Comparison of ENCODE assay signal across 8 cellular contexts in genomic region chr12:98646165-98646764, GRCh38. TPM values are rescaled to one million over a fixed set of nuclear protein-coding genes. Genes with fewer than 3 reads are reported as not detected.
DNase-seq lines count a peak whose midpoint lies in the region; ATAC-seq and TF ChIP-seq lines count a peak whose summit lies in the region.

No MANE protein-coding gene starts in this region.

- peak overlapping the region; percentile 31 to 99 (median 91) for H3K27ac Mint-ChIP-seq in CD8-positive, alpha-beta memory T cell

- no peaks in the 10 kb centered on the region for H3K9me3 ChIP-seq in CD8-positive, alpha-beta memory T cell (ENCODE audit: low read length)
- H3K9me3 ChIP-seq in right lobe of liver (no peaks in the 10 kb centered on the region), tibial nerve (no peaks in the 10 kb centered on the region)

- no peaks in the 10 kb centered on the region for H3K9me3 Mint-ChIP-seq in CD8-positive, alpha-beta memory T cell

- H3K27me3 Mint-ChIP-seq in CD8-positive, alpha-beta memory T cell = no peaks in the 10 kb centered on the region

- TF ChIP-seq EP300 in tibial nerve (IDR thresholded peaks at IDR 0.05) = no peak

- ATAC-seq in right lobe of liver = no peak

- H3K36me3 Mint-ChIP-seq in CD8-positive, alpha-beta memory T cell = peaks cover 0 to 47% (median 8%) of the 10 kb centered on the region in 3 donors

- no peaks in the 10 kb centered on the region for H3K27me3 ChIP-seq in CD8-positive, alpha-beta memory T cell (ENCODE audit: insufficient read depth, low read length, poor library complexity, severe bottlenecking)
- H3K27me3 ChIP-seq in right lobe of liver (no peaks in the 10 kb centered on the region), tibial nerve (no peaks in the 10 kb centered on the region)

- TF ChIP-seq POLR2A in right lobe of liver (IDR thresholded peaks at IDR 0.05) (no peak), tibial nerve (IDR thresholded peaks at IDR 0.05) (no peak)

- peak in 2 of 4 donors; percentile 11 to 20 for TF ChIP-seq CTCF in right lobe of liver (IDR thresholded peaks at IDR 0.05)
- TF ChIP-seq CTCF in tibial nerve (IDR thresholded peaks at IDR 0.05) = peak in 1 of 5 experiments; percentile 15

- H3K27ac ChIP-seq in CD8-positive, alpha-beta memory T cell (ENCODE audit: low read depth, low read length) = peak overlapping the region; percentile 91
- H3K27ac ChIP-seq in right lobe of liver (peak overlapping the region in 1 of 3 donors; percentile 90), tibial nerve (peak overlapping the region in 3 of 4 donors; percentile 21 to 95 (median 90))

- WGBS in right lobe of liver (ENCODE audit: insufficient coverage, low coverage, low lambda C conversion rate, missing lambda C conversion rate) = 3% methylated on average over 7 of the region's 7 CpGs
- WGBS in tibial nerve, 2 donors = 5 to 6% methylated on average over 7 of the region's 7 CpGs

- peak overlapping the region; percentile 96 to 100 (median 98) for H3K4me3 Mint-ChIP-seq in CD8-positive, alpha-beta memory T cell

- peak overlapping the region; percentile 97 for H3K4me3 ChIP-seq in CD8-positive, alpha-beta memory T cell (ENCODE audit: low read length)
- H3K4me3 ChIP-seq in Jurkat, Clone E6-1 (ENCODE audit: low read length) = peak overlapping the region; percentile 92
- H3K4me3 ChIP-seq in right lobe of liver (peak overlapping the region; percentile 66 to 95 (median 76)), tibial nerve (peak overlapping the region; percentile 86 to 98 (median 94))

- intact Hi-C loops in right lobe of liver (cut with DNase I) = no loop called here

- H3K4me1 Mint-ChIP-seq in CD8-positive, alpha-beta memory T cell = peaks cover 36 to 64% (median 53%) of the 10 kb centered on the region in 3 donors

- no peak for DNase-seq in CD8-positive, alpha-beta memory T cell
- DNase-seq in Jurkat, Clone E6-1 (ENCODE audit: low read depth, low spot score) = no peak
- DNase-seq in astrocyte of the hippocampus (ENCODE audit: low read depth, low spot score) (peak; percentile 46), right lobe of liver (no peak), tibial nerve (ENCODE audit: low spot score in 2 of 2) (no peak), ureter (ENCODE audit: low spot score) (no peak)
- DNase-seq in stimulated activated CD4-positive, alpha-beta T cell treated with anti-CD3 and anti-CD28 coated beads, Interleukin-4, amount 100 ng/mL, for 1 hour = no peak
- no peak for DNase-seq in stimulated activated CD4-positive, alpha-beta T cell treated with anti-CD3 and anti-CD28 coated beads, Interleukin-15, amount 100 ng/mL, for 24 hours

- peaks cover 16% of the 10 kb centered on the region for H3K4me1 ChIP-seq in CD8-positive, alpha-beta memory T cell (ENCODE audit: insufficient read depth, low read length)
- H3K4me1 ChIP-seq in right lobe of liver (peaks cover 0 to 4% (median 0%) of the 10 kb centered on the region in 4 donors), tibial nerve (peaks cover 0 to 32% (median 13%) of the 10 kb centered on the region in 4 donors)

- peaks cover 4% of the 10 kb centered on the region for H3K36me3 ChIP-seq in CD8-positive, alpha-beta memory T cell (ENCODE audit: insufficient read depth, low read length)
- H3K36me3 ChIP-seq in right lobe of liver (peaks cover 0 to 26% (median 4%) of the 10 kb centered on the region in 4 donors), tibial nerve (peaks cover 0 to 19% (median 0%) of the 10 kb centered on the region in 3 donors)

- CTCF ChIA-PET in CD8-positive, alpha-beta memory T cell (lab: Charles Lee) = interaction anchor here (1.2 to 1.7 kb wide), 2 partner anchors 27 to 79 kb away, joined by 3 to 6 read pairs; no protein-coding TSS in a partner anchor

- POLR2A ChIA-PET in CD8-positive, alpha-beta memory T cell (lab: Charles Lee) = interaction anchor here (1.3 kb wide), 1 partner anchor 130 kb away, joined by 5 read pairs; the partner anchor contains the start of gene TMPO

RNA-seq across cellular contexts. Expression of gene APAF1, which starts 1.2 kb away (rescaled TPM):
- 10 to 100 TPM; 13.9 to 14.6 TPM for total RNA-seq in CD8-positive, alpha-beta memory T cell
- 11.1 TPM for polyA plus RNA-seq in CD8-positive, alpha-beta memory T cell
- 7.8 TPM for polyA plus RNA-seq in Jurkat, Clone E6-1 (2012; ENCODE audit: insufficient read depth, insufficient read length)
- 10 to 100 TPM in 1 of 6 experiments, 1 to 10 TPM in 5; 4.5 to 12.3 (median 7.1) TPM for total RNA-seq in right lobe of liver
- 10 to 100 TPM; 12.1 to 18.1 (median 15.5) TPM for total RNA-seq in tibial nerve
- 19.2 TPM for total RNA-seq in ureter

RNA-seq across cellular contexts. Expression of gene IKBIP, which starts 1.7 kb away (rescaled TPM):
- 10 to 100 TPM; 29.4 to 30.4 TPM for total RNA-seq in CD8-positive, alpha-beta memory T cell
- polyA plus RNA-seq in CD8-positive, alpha-beta memory T cell = 9.4 TPM
- 12.4 TPM for polyA plus RNA-seq in Jurkat, Clone E6-1 (2012; ENCODE audit: insufficient read depth, insufficient read length)
- total RNA-seq in right lobe of liver = 10 to 100 TPM in 2 of 6 experiments, 1 to 10 TPM in 4; 2.8 to 12.6 (median 6.6) TPM
- total RNA-seq in tibial nerve = 10 to 100 TPM in 3 of 4 donors, 1 to 10 TPM in 1; 8.7 to 17.7 (median 11.7) TPM
- total RNA-seq in ureter = 8.1 TPM

RNA-seq across cellular contexts. Expression of gene SLC25A3, which starts 52.8 kb away (rescaled TPM):
- total RNA-seq in CD8-positive, alpha-beta memory T cell = 100 to 1,000 TPM; 668 to 674 TPM
- 310 TPM for polyA plus RNA-seq in CD8-positive, alpha-beta memory T cell
- 622 TPM for polyA plus RNA-seq in Jurkat, Clone E6-1 (2012; ENCODE audit: insufficient read depth, insufficient read length)
- total RNA-seq in right lobe of liver = 100 to 1,000 TPM; 257 to 421 (median 267) TPM
- 100 to 1,000 TPM; 271 to 309 (median 298) TPM for total RNA-seq in tibial nerve
- 378 TPM for total RNA-seq in ureter
